ENCODE assay signal across 18 cellular contexts in the genomic region with DNA sequence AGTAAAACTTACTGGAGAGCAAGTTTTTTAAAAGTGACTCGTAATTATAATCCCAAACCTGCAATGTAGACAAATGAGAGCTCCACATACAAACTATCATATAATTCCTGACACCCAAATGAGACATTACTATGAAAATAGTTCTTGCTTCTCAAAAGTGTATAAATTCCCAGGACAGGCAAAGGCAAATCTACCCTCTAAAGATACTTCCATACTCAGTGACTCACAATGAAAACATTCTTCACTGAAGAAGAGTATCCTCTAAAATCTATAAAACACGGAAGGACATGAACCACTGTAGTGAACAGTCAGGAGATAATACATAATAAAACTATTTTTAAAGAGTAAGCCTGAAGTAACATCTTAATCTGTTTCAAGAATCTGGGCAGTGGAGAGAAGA.
"Had no signal": no experiment of that assay in that cellular context is flagged by ENCODE, and none has a peak within 500 bp of the region (broad histone marks: within the 10 kb centered on the region; RNA-seq: fewer than 3 reads in every experiment).

No MANE protein-coding gene starts in this region.

- H3K4me1 ChIP-seq: colonic mucosa, thyroid gland had no signal

- DNase-seq: activated B cell treated with CpG ODN at 0.5 μM for 24 hours; activated CD4-positive, alpha-beta memory T cell treated with anti-CD3 and anti-CD28 coated beads for 36 hours; activated CD4-positive, alpha-beta T cell treated with anti-CD3 and anti-CD28 coated beads for 4 hours; activated T-cell treated with anti-CD3 and anti-CD28 coated beads for 4 hours; colonic mucosa; esophagus squamous epithelium; glutamatergic neuron; hippocampal formation; midbrain; nephron progenitor cell; nucleus accumbens; retina; stimulated activated CD4-positive, alpha-beta T cell treated with anti-CD3 and anti-CD28 coated beads, Interleukin-12 subunit alpha, Interleukin-12 subunit beta, amount 100 ng/mL, for 4 hours; stimulated activated CD4-positive, alpha-beta T cell treated with anti-CD3 and anti-CD28 coated beads, Interleukin-1b, Interleukin-23, amount 100 ng/mL, for 48 hours; stimulated activated naive CD4-positive, alpha-beta T cell treated with Interleukin-2 at 50 U/mL for 16 hours; thyroid gland had no signal

- H3K27ac ChIP-seq: colonic mucosa, esophagus squamous epithelium, thyroid gland had no signal

- H3K4me3 ChIP-seq: colonic mucosa, esophagus squamous epithelium, lung, thyroid gland had no signal

- H3K36me3 ChIP-seq: colonic mucosa, esophagus squamous epithelium, thyroid gland had no signal

- H3K9me3 ChIP-seq: colonic mucosa, esophagus squamous epithelium, thyroid gland had no signal

- H3K27me3 ChIP-seq: colonic mucosa, esophagus squamous epithelium, thyroid gland had no signal

- FAIRE-seq: endometrium had no signal
